In genomic region chr15:27746556-27746955, GRCh38 we compare ENCODE assay signal across 29 cellular contexts.
"Had no signal": no experiment of that assay in that cellular context is flagged by ENCODE, and none has a peak within 500 bp of the region (broad histone marks: within the 10 kb centered on the region; RNA-seq: fewer than 3 reads in every experiment).

No MANE protein-coding gene starts in this region.

- H3K27ac Mint-ChIP-seq: natural killer cell; nephron progenitor cell; progenitor cell of endocrine pancreas; stimulated activated effector memory CD8-positive, alpha-beta T cell treated with anti-CD3 and anti-CD28 coated beads, Interleukin-12 subunit alpha, Interleukin-12 subunit beta, amount 100 ng/mL, for 72 hours; stimulated activated naive B cell treated with anti-CD40 and anti-IgM and Interleukin-4, amounts not matched to agents 10 μg/mL and 1 μg/mL and 100 μg/mL, for 72 hours; stimulated activated naive CD8-positive, alpha-beta T cell treated with anti-CD3 and anti-CD28 coated beads, Interleukin-15, Interleukin-2, amounts not matched to agents 100 ng/mL and 50 ng/mL, for 24 hours had no signal

- H3K79me2 ChIP-seq: parathyroid adenoma had no signal

- H3K4me3 ChIP-seq: ovary, psoas muscle, skin epidermis, smooth muscle cell, spleen, stomach, thoracic aorta, thyroid gland, tibial nerve, upper lobe of left lung had no signal

- H3K4me1 Mint-ChIP-seq: naive thymus-derived CD4-positive, alpha-beta T cell; natural killer cell; neural crest cell; stimulated activated effector memory CD8-positive, alpha-beta T cell treated with anti-CD3 and anti-CD28 coated beads, Interleukin-12 subunit alpha, Interleukin-12 subunit beta, amount 100 ng/mL, for 72 hours; stimulated activated naive B cell treated with anti-CD40 and anti-IgM and Interleukin-4, amounts not matched to agents 10 μg/mL and 1 μg/mL and 100 μg/mL, for 72 hours had no signal

- H3K36me3 Mint-ChIP-seq: naive thymus-derived CD4-positive, alpha-beta T cell; natural killer cell; stimulated activated effector memory CD8-positive, alpha-beta T cell treated with anti-CD3 and anti-CD28 coated beads, Interleukin-12 subunit alpha, Interleukin-12 subunit beta, amount 100 ng/mL, for 72 hours; stimulated activated naive B cell treated with anti-CD40 and anti-IgM and Interleukin-4, amounts not matched to agents 10 μg/mL and 1 μg/mL and 100 μg/mL, for 72 hours had no signal

- H3K9me3 ChIP-seq: neutrophil, ovary, psoas muscle, thoracic aorta, thyroid gland, tibial nerve, upper lobe of left lung had no signal

- H3K27me3 Mint-ChIP-seq: progenitor cell of endocrine pancreas; stimulated activated naive B cell treated with anti-CD40 and anti-IgM and Interleukin-4, amounts not matched to agents 10 μg/mL and 1 μg/mL and 100 μg/mL, for 72 hours; stimulated activated naive CD8-positive, alpha-beta T cell treated with anti-CD3 and anti-CD28 coated beads, Interleukin-15, Interleukin-2, amounts not matched to agents 100 ng/mL and 50 ng/mL, for 24 hours had no signal

- H3K4me1 ChIP-seq: parathyroid adenoma, psoas muscle, spleen, stomach, thyroid gland, tibial nerve, upper lobe of left lung had no signal

- ATAC-seq: naive thymus-derived CD4-positive, alpha-beta T cell; natural killer cell; psoas muscle; right cardiac atrium; sciatic nerve; stimulated activated effector memory CD8-positive, alpha-beta T cell treated with anti-CD3 and anti-CD28 coated beads, Interleukin-12 subunit alpha, Interleukin-12 subunit beta, amount 100 ng/mL, for 72 hours; stimulated activated naive B cell treated with anti-CD40 and anti-IgM and Interleukin-4, amounts not matched to agents 10 μg/mL and 1 μg/mL and 100 μg/mL, for 72 hours had no signal

- H3K4me3 Mint-ChIP-seq: natural killer cell; nephron progenitor cell; neural crest cell; stimulated activated effector memory CD8-positive, alpha-beta T cell treated with anti-CD3 and anti-CD28 coated beads, Interleukin-12 subunit alpha, Interleukin-12 subunit beta, amount 100 ng/mL, for 72 hours; stimulated activated naive B cell treated with anti-CD40 and anti-IgM and Interleukin-4, amounts not matched to agents 10 μg/mL and 1 μg/mL and 100 μg/mL, for 72 hours; stimulated activated naive CD8-positive, alpha-beta T cell treated with anti-CD3 and anti-CD28 coated beads, Interleukin-15, Interleukin-2, amounts not matched to agents 100 ng/mL and 50 ng/mL, for 24 hours had no signal

- H3K36me3 ChIP-seq: neutrophil, ovary, spleen, stomach, thoracic aorta, thyroid gland, tibial nerve, upper lobe of left lung had no signal

- H3K27me3 ChIP-seq: neutrophil, ovary, spleen, stomach, thyroid gland, tibial nerve, upper lobe of left lung had no signal

- DNase-seq: naive thymus-derived CD4-positive, alpha-beta T cell; natural killer cell; nephron progenitor cell; nucleus accumbens; ovary; posterior cingulate gyrus; psoas muscle; right cardiac atrium; spleen; stimulated activated CD4-positive, alpha-beta T cell treated with anti-CD3 and anti-CD28 coated beads, Interleukin-12 subunit alpha, Interleukin-12 subunit beta, amount 100 ng/mL, for 4 hours; stimulated activated CD4-positive, alpha-beta T cell treated with anti-CD3 and anti-CD28 coated beads, Interleukin-1b, Interleukin-23, amount 100 ng/mL, for 48 hours; stimulated activated CD4-positive, alpha-beta T cell treated with anti-CD3 and anti-CD28 coated beads, Interleukin-4, amount 100 ng/mL, for 24 hours; stimulated activated naive B cell treated with anti-CD40 and anti-IgM and Interleukin-4, amounts not matched to agents 10 μg/mL and 1 μg/mL and 100 μg/mL, for 72 hours; stimulated activated naive CD4-positive, alpha-beta T cell treated with Interleukin-2 at 50 U/mL for 16 hours; stomach; thyroid gland; trophoblast cell; upper lobe of left lung had no signal

- H3K9ac ChIP-seq: parathyroid adenoma had no signal

- H3K27ac ChIP-seq: neutrophil, ovary, parathyroid adenoma, psoas muscle, skin epidermis, spleen, stomach, thoracic aorta, thyroid gland, tibial nerve, upper lobe of left lung had no signal

- H3K4me2 ChIP-seq: smooth muscle cell had no signal

- H3K9me3 Mint-ChIP-seq: stimulated activated naive B cell treated with anti-CD40 and anti-IgM and Interleukin-4, amounts not matched to agents 10 μg/mL and 1 μg/mL and 100 μg/mL, for 72 hours had no signal

- H2AFZ ChIP-seq: parathyroid adenoma had no signal
